ENCODE assay signal across 24 cellular contexts in the genomic region with DNA sequence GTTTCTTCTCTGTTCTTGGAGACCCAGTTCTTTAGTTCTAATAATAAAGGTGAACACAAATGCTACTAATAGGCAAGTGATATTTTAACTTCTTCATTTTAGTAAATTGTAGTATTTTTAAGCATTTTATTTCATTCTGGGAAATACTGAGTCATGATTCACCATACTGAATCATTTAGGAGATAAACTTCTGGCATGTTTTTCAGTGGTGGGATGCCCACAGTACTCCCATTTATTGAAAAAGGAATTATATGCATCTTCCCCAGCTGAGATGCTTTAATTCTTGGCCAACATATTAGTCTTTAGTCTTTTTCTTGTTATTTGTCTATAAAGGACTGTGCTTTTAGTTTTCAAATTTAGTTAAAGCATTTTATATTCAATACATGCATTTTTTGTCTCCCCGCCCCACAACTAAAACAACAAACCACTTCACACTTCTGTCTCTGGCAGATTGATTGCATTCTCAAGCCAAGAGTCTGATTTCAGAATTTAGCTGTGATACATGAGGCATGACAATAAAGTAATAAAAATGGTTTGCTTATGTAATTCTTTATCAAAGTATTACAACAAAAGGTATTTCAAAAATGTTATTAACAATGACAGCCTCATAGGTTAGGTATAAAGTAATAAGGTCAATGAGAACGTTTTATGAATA.
DNase-seq lines count a peak whose midpoint lies in the region; ATAC-seq and FAIRE-seq lines count a peak whose summit lies in the region.
"Had no signal": no experiment of that assay in that cellular context is flagged by ENCODE, and none has a peak within 500 bp of the region (broad histone marks: within the 10 kb centered on the region; RNA-seq: fewer than 3 reads in every experiment).

No MANE protein-coding gene starts in this region.

- peaks cover 10% of the 10 kb centered on the region for H3K4me1 ChIP-seq in adipocyte (ENCODE audit: control insufficient read depth, insufficient read depth, low read length)
- H3K4me1 ChIP-seq: lower lobe of right lung, upper lobe of left lung had no signal

- DNase-seq in HS-27A (ENCODE audit: low read depth) (peak; percentile 24), NCI-H2081 treated with DMSO at 0.1 percent for 48 hours (lab: John Stamatoyannopoulos, UW) (peak; percentile 67), adipocyte (ENCODE audit: low read depth) (peak; percentile 72), iris pigment epithelial cell (ENCODE audit: low read depth) (peak; percentile 50), epidermal melanocyte (ENCODE audit: insufficient read length, low spot score) (no peak), RCC 7860 (ENCODE audit: low spot score) (no peak), GM19239 (ENCODE audit: insufficient read length, low spot score) (no peak)
- DNase-seq in activated CD8-positive, alpha-beta memory T cell treated with anti-CD3 and anti-CD28 coated beads, Interleukin-2, amount 10 ng/mL, durations not matched to agents 7 days and 5 days: no peak
- DNase-seq: activated T-cell treated with anti-CD3 and anti-CD28 coated beads, Interleukin-2, amount 50 U/mL, for 72 hours; CD8-positive, alpha-beta memory T cell; DMS79; foreskin melanocyte; GOT3; hypothalamus; islet precursor cell; lower lobe of right lung; NCI-H2171; stimulated activated CD4-positive, alpha-beta T cell treated with anti-CD3 and anti-CD28 coated beads, Interleukin-4, amount 100 ng/mL, for 24 hours; stimulated activated naive CD8-positive, alpha-beta T cell treated with anti-CD3 and anti-CD28 coated beads, Interleukin-15, amount 100 ng/mL, for 72 hours; upper lobe of left lung had no signal

- H3K4me3 ChIP-seq in adipocyte (ENCODE audit: low read length): no peak overlapping the region
- H3K4me3 ChIP-seq: coronary artery, lower lobe of right lung, upper lobe of left lung had no signal

- ATAC-seq in activated CD8-positive, alpha-beta memory T cell treated with anti-CD3 and anti-CD28 coated beads, Interleukin-2, amount 10 ng/mL, durations not matched to agents 7 days and 5 days: no peak
- ATAC-seq: activated T-cell treated with anti-CD3 and anti-CD28 coated beads, Interleukin-2, amount 50 U/mL, for 72 hours; lower lobe of right lung; stimulated activated naive CD8-positive, alpha-beta T cell treated with anti-CD3 and anti-CD28 coated beads, Interleukin-15, amount 100 ng/mL, for 72 hours had no signal

- FAIRE-seq in RCC 7860 (lab: Jason Lieb, UNC) (no peak), GM19239 (lab: Jason Lieb, UNC) (no peak)
- FAIRE-seq: endothelial cell of umbilical vein had no signal

- no peaks in the 10 kb centered on the region for H3K27me3 ChIP-seq in adipocyte (replicated peaks; ENCODE audit: control insufficient read depth, insufficient read depth, low read length)
- H3K27me3 ChIP-seq: upper lobe of left lung had no signal

- H3K9ac ChIP-seq in adipocyte (ENCODE audit: low read length): no peak overlapping the region
- H3K9ac ChIP-seq: KMS-11 had no signal

- H3K4me1 Mint-ChIP-seq in activated CD8-positive, alpha-beta memory T cell treated with anti-CD3 and anti-CD28 coated beads, Interleukin-2, amount 10 ng/mL, durations not matched to agents 7 days and 5 days: no peaks in the 10 kb centered on the region
- H3K4me1 Mint-ChIP-seq: activated naive CD4-positive, alpha-beta T cell treated with anti-CD3 and anti-CD28 coated beads, Interleukin-2, amount 50 U/mL, for 24 hours; CD8-positive, alpha-beta memory T cell; stimulated activated naive CD8-positive, alpha-beta T cell treated with anti-CD3 and anti-CD28 coated beads, Interleukin-15, amount 100 ng/mL, for 72 hours had no signal

- no peak overlapping the region for H3K4me3 Mint-ChIP-seq in activated CD8-positive, alpha-beta memory T cell treated with anti-CD3 and anti-CD28 coated beads, Interleukin-2, amount 10 ng/mL, durations not matched to agents 7 days and 5 days
- H3K4me3 Mint-ChIP-seq: activated naive CD4-positive, alpha-beta T cell treated with anti-CD3 and anti-CD28 coated beads, Interleukin-2, amount 50 U/mL, for 24 hours; activated T-cell treated with anti-CD3 and anti-CD28 coated beads, Interleukin-2, amount 50 U/mL, for 72 hours; CD8-positive, alpha-beta memory T cell; stimulated activated naive CD8-positive, alpha-beta T cell treated with anti-CD3 and anti-CD28 coated beads, Interleukin-15, amount 100 ng/mL, for 72 hours had no signal

- H3K36me3 ChIP-seq in adipocyte (ENCODE audit: control insufficient read depth, insufficient read depth, low read length, severe bottlenecking): no peaks in the 10 kb centered on the region
- H3K36me3 ChIP-seq: lower lobe of right lung, upper lobe of left lung had no signal

- H3K27ac Mint-ChIP-seq in activated CD8-positive, alpha-beta memory T cell treated with anti-CD3 and anti-CD28 coated beads, Interleukin-2, amount 10 ng/mL, durations not matched to agents 7 days and 5 days: no peak overlapping the region
- H3K27ac Mint-ChIP-seq: activated naive CD4-positive, alpha-beta T cell treated with anti-CD3 and anti-CD28 coated beads, Interleukin-2, amount 50 U/mL, for 24 hours; activated T-cell treated with anti-CD3 and anti-CD28 coated beads, Interleukin-2, amount 50 U/mL, for 72 hours; CD8-positive, alpha-beta memory T cell; stimulated activated naive CD8-positive, alpha-beta T cell treated with anti-CD3 and anti-CD28 coated beads, Interleukin-15, amount 100 ng/mL, for 72 hours had no signal

- peaks cover 8% of the 10 kb centered on the region for H3K9me3 Mint-ChIP-seq in activated CD8-positive, alpha-beta memory T cell treated with anti-CD3 and anti-CD28 coated beads, Interleukin-2, amount 10 ng/mL, durations not matched to agents 7 days and 5 days (ENCODE audit: low read depth)

- no peaks in the 10 kb centered on the region for H3K36me3 Mint-ChIP-seq in activated CD8-positive, alpha-beta memory T cell treated with anti-CD3 and anti-CD28 coated beads, Interleukin-2, amount 10 ng/mL, durations not matched to agents 7 days and 5 days
- H3K36me3 Mint-ChIP-seq: activated naive CD4-positive, alpha-beta T cell treated with anti-CD3 and anti-CD28 coated beads, Interleukin-2, amount 50 U/mL, for 24 hours had no signal

- CTCF ChIA-PET in activated CD8-positive, alpha-beta memory T cell treated with anti-CD3 and anti-CD28 coated beads, Interleukin-2, amount 10 ng/mL, durations not matched to agents 7 days and 5 days (lab: Charles Lee): no interaction called here

- no peaks in the 10 kb centered on the region for H3K9me3 ChIP-seq in adipocyte (ENCODE audit: control insufficient read depth, low read length)
- H3K9me3 ChIP-seq: lower lobe of right lung, upper lobe of left lung had no signal

- H3K27me3 Mint-ChIP-seq in activated CD8-positive, alpha-beta memory T cell treated with anti-CD3 and anti-CD28 coated beads, Interleukin-2, amount 10 ng/mL, durations not matched to agents 7 days and 5 days: no peaks in the 10 kb centered on the region
- H3K27me3 Mint-ChIP-seq: activated naive CD4-positive, alpha-beta T cell treated with anti-CD3 and anti-CD28 coated beads, Interleukin-2, amount 50 U/mL, for 24 hours; CD8-positive, alpha-beta memory T cell; stimulated activated naive CD8-positive, alpha-beta T cell treated with anti-CD3 and anti-CD28 coated beads, Interleukin-15, amount 100 ng/mL, for 72 hours had no signal

Comparison
In these comparisons a context has a peak if more than half of its experiments do, and no peak if none do; other contexts are left out.
1. DNase-seq: peak in HS-27A (single experiment), NCI-H2081 treated with DMSO at 0.1 percent for 48 hours (single experiment), adipocyte (single experiment) and iris pigment epithelial cell (single experiment); none in epidermal melanocyte (single experiment), RCC 7860 (single experiment), activated CD8-positive, alpha-beta memory T cell treated with anti-CD3 and anti-CD28 coated beads, Interleukin-2, amount 10 ng/mL, durations not matched to agents 7 days and 5 days (single experiment) and GM19239 (single experiment).